8 cellular contexts compared by ENCODE assay signal in the genomic region with DNA sequence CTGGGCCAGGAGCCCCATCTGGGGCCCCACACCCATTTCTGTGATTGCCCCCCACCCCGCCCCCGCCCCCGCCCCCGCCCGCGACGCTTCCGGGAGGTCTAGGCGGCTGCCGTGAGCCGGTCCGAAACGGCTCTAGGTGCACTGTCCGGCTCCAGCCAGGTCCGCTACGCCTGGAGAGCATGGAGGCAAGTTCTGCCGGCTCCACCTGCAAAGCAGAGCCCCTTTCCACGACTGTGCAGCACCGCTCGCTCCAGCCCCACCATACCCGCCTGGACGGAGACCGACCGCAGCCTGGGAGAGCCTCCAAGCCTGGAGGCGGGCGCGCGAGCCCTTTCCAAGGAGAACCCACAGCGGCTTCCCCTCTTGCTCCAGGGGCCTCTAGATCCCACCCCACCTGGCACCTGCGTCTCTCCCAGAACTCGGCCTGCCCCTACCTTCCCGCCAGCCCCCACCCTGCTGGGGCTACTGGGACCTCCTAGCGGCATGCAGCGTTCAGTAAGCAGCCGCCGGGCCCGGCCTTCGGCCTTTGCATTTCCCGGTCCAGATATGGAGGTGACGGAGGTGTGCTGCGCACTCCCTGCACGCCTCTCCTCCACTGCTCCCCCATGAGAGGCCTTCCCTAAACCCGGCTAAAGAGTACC.
A peak's percentile ranks its signal among the peaks of the same experiment; 100 is the strongest.
DNase-seq lines count a peak whose midpoint lies in the region; ATAC-seq, FAIRE-seq and TF ChIP-seq lines count a peak whose summit lies in the region.

No MANE protein-coding gene starts in this region.

- H3K27me3 Mint-ChIP-seq in activated CD4-positive, alpha-beta T cell treated with anti-CD3 and anti-CD28 coated beads, Interleukin-2, amount 10 ng/mL, durations not matched to agents 7 days and 5 days: peaks cover 4% of the 10 kb centered on the region

- H3K4me3 Mint-ChIP-seq in activated CD4-positive, alpha-beta T cell treated with anti-CD3 and anti-CD28 coated beads, Interleukin-2, amount 10 ng/mL, durations not matched to agents 7 days and 5 days: peak overlapping the region; percentile 79

- peaks cover 16% of the 10 kb centered on the region for H3K36me3 Mint-ChIP-seq in activated CD4-positive, alpha-beta T cell treated with anti-CD3 and anti-CD28 coated beads, Interleukin-2, amount 10 ng/mL, durations not matched to agents 7 days and 5 days (ENCODE audit: low read depth)

- CTCF ChIA-PET in activated CD4-positive, alpha-beta T cell treated with anti-CD3 and anti-CD28 coated beads, Interleukin-2, amount 10 ng/mL, durations not matched to agents 7 days and 5 days (lab: Charles Lee): interaction anchor here (0.5 to 1.6 kb wide), 10 partner anchors 9 to 186 kb away, joined by 3 to 7 read pairs (median 4); no protein-coding TSS in a partner anchor

- intact Hi-C loops in adrenal gland (cut with DNase I): loop anchor here in 1 of 2 donors (5.0 kb wide), 1 partner anchor 66 kb away; the partner anchor contains the start of gene KLF13
- intact Hi-C loops in kidney (cut with DNase I): no loop called here

- peaks cover 11% of the 10 kb centered on the region for H3K9me3 Mint-ChIP-seq in activated CD4-positive, alpha-beta T cell treated with anti-CD3 and anti-CD28 coated beads, Interleukin-2, amount 10 ng/mL, durations not matched to agents 7 days and 5 days

- TF ChIP-seq CTCF in adrenal gland (IDR thresholded peaks at IDR 0.05) (no peak), kidney (IDR thresholded peaks at IDR 0.05; ENCODE audit: borderline replicate concordance, extremely low read depth, insufficient read depth) (no peak)

- peak overlapping the region in 2 of 4 donors; percentile 48 to 52 for H3K4me3 ChIP-seq in adrenal gland
- H3K4me3 ChIP-seq in kidney (ENCODE audit: low read length in 2 of 2): peak overlapping the region; percentile 70 to 86
- H3K4me3 ChIP-seq in thymus (ENCODE audit: low read length): peak overlapping the region; percentile 75

- H3K9me3 ChIP-seq in adrenal gland (replicated peaks in 1 of 3) (no peaks in the 10 kb centered on the region), kidney (ENCODE audit: control insufficient read depth in 1 of 2, low read length in 2 of 2) (no peaks in the 10 kb centered on the region), thymus (ENCODE audit: control insufficient read depth) (no peaks in the 10 kb centered on the region)

- peak; percentile 12 for DNase-seq in activated CD4-positive, alpha-beta T cell treated with anti-CD3 and anti-CD28 coated beads, Interleukin-2, amount 10 ng/mL, durations not matched to agents 7 days and 5 days
- DNase-seq in activated CD4-positive, alpha-beta T cell treated with anti-CD3 and anti-CD28 coated beads, Interleukin-2, amount 50 U/mL, for 48 hours: no peak
- DNase-seq in adrenal gland (peak in 3 of 7 donors; percentile 37 to 64 (median 53)), kidney (peak; percentile 87), NCI-H1694 treated with DMSO at 0.1 percent for 48 hours (lab: John Stamatoyannopoulos, UW) (no peak), NK-92 (lab: John Stamatoyannopoulos, UW; ENCODE audit: unreplicated experiment) (no peak)

- H3K27ac Mint-ChIP-seq in activated CD4-positive, alpha-beta T cell treated with anti-CD3 and anti-CD28 coated beads, Interleukin-2, amount 10 ng/mL, durations not matched to agents 7 days and 5 days: peak overlapping the region; percentile 76

- peaks cover 48% of the 10 kb centered on the region for H3K4me1 Mint-ChIP-seq in activated CD4-positive, alpha-beta T cell treated with anti-CD3 and anti-CD28 coated beads, Interleukin-2, amount 10 ng/mL, durations not matched to agents 7 days and 5 days

- H3K4me1 ChIP-seq in adrenal gland (replicated peaks in 1 of 2) (peaks cover 0 to 15% of the 10 kb centered on the region in 2 donors), kidney (ENCODE audit: control insufficient read depth in 1 of 2, insufficient read depth in 1 of 2, low read depth in 1 of 2, low read length in 2 of 2) (peaks cover 7 to 10% of the 10 kb centered on the region in 2 donors), thymus (ENCODE audit: control insufficient read depth, insufficient read depth, low read length) (peaks cover 5% of the 10 kb centered on the region)

- 6 to 17% (median 6%) methylated on average over 27 to 38 of the region's 43 CpGs; no CpG with 5 or more reads in 1 of the 4 donors for WGBS in adrenal gland, 4 donors
- 2% methylated on average over 38 of the region's 43 CpGs for WGBS in thymus

- TF ChIP-seq POLR2A in adrenal gland (IDR thresholded peaks at IDR 0.05): no peak

- peak; percentile 43 for ATAC-seq in HG03066 (IDR thresholded peaks at IDR 0.05; ENCODE audit: low read depth, unreplicated experiment)

- H3K36me3 ChIP-seq in adrenal gland (replicated peaks in 1 of 2): no peaks in the 10 kb centered on the region
- no peaks in the 10 kb centered on the region for H3K36me3 ChIP-seq in kidney (ENCODE audit: control insufficient read depth in 1 of 2, insufficient read depth in 2 of 2, low read length in 2 of 2)
- no peaks in the 10 kb centered on the region for H3K36me3 ChIP-seq in thymus (ENCODE audit: control insufficient read depth, insufficient read depth)

- H3K27ac ChIP-seq in adrenal gland: peak overlapping the region in 4 of 5 donors; percentile 76 to 98 (median 90)
- peak overlapping the region; percentile 99 for H3K27ac ChIP-seq in kidney (ENCODE audit: low read depth in 2 of 2, low read length in 2 of 2)
- peak overlapping the region; percentile 60 for H3K27ac ChIP-seq in thymus (ENCODE audit: low read depth)

- H3K9ac ChIP-seq in kidney (ENCODE audit: low read length in 2 of 2): peak overlapping the region; percentile 41 to 46

- POLR2A ChIA-PET in activated CD4-positive, alpha-beta T cell treated with anti-CD3 and anti-CD28 coated beads, Interleukin-2, amount 10 ng/mL, durations not matched to agents 7 days and 5 days (lab: Charles Lee): interaction anchor here (0.7 to 1.2 kb wide), 2 partner anchors 23 to 30 kb away, joined by 4 to 5 read pairs; no protein-coding TSS in a partner anchor

- FAIRE-seq in kidney (lab: Jason Lieb, UNC): no peak

- H3K27me3 ChIP-seq in adrenal gland: no peaks in the 10 kb centered on the region
- peaks cover 2% of the 10 kb centered on the region for H3K27me3 ChIP-seq in thymus (ENCODE audit: control insufficient read depth, insufficient read depth)

Comparison
In these comparisons a context has a peak if more than half of its experiments do, and no peak if none do; other contexts are left out.
1. DNase-seq: peak in activated CD4-positive, alpha-beta T cell treated with anti-CD3 and anti-CD28 coated beads, Interleukin-2, amount 10 ng/mL, durations not matched to agents 7 days and 5 days (single experiment) and kidney (single experiment); none in activated CD4-positive, alpha-beta T cell treated with anti-CD3 and anti-CD28 coated beads, Interleukin-2, amount 50 U/mL, for 48 hours (0 of 2), NCI-H1694 treated with DMSO at 0.1 percent for 48 hours (single experiment) and NK-92 (single experiment).
2. Peak in every context shown above with its lines, with median percentiles within 50 percentile points of each other: H3K27ac ChIP-seq.